18 cellular contexts compared by ENCODE assay signal in genomic region chr7:36563706-36564325, GRCh38.
A peak's percentile ranks its signal among the peaks of the same experiment; 100 is the strongest.
DNase-seq lines count a peak whose midpoint lies in the region; ATAC-seq and TF ChIP-seq lines count a peak whose summit lies in the region.
"Had no signal": no experiment of that assay in that cellular context is flagged by ENCODE, and none has a peak within 500 bp of the region (broad histone marks: within the 10 kb centered on the region; RNA-seq: fewer than 3 reads in every experiment).

No MANE protein-coding gene starts in this region.

- H3K27ac ChIP-seq in AG04450 (ENCODE audit: low read depth, low read length) (no peak overlapping the region), mesodermal cell (ENCODE audit: low read depth, low read length, severe bottlenecking) (peak overlapping the region; percentile 72)
- H3K27ac ChIP-seq: SJCRH30, VCaP had no signal

- peaks cover 18% of the 10 kb centered on the region for H3K4me1 Mint-ChIP-seq in central memory CD8-positive, alpha-beta T cell

- no peaks in the 10 kb centered on the region for H3K27me3 Mint-ChIP-seq in central memory CD8-positive, alpha-beta T cell
- H3K27me3 Mint-ChIP-seq: activated naive CD8-positive, alpha-beta T cell treated with anti-CD3 and anti-CD28 coated beads, Interleukin-2, amount 10 ng/mL, durations not matched to agents 7 days and 5 days had no signal

- no peaks in the 10 kb centered on the region for H3K9me3 Mint-ChIP-seq in central memory CD8-positive, alpha-beta T cell

- H3K36me3 Mint-ChIP-seq in central memory CD8-positive, alpha-beta T cell (ENCODE audit: insufficient read depth) = peaks cover 40% of the 10 kb centered on the region

- no peaks in the 10 kb centered on the region for H3K36me3 ChIP-seq in mesodermal cell (ENCODE audit: control insufficient read depth, insufficient read depth, low read length)
- no peaks in the 10 kb centered on the region for H3K36me3 ChIP-seq in H7 (replicated peaks; ENCODE audit: control insufficient read depth, insufficient read depth, low read length)
- H3K36me3 ChIP-seq: BE2C, SJCRH30 had no signal

- TF ChIP-seq CTCF in AG04450 (IDR thresholded peaks at IDR 0.05; ENCODE audit: low read depth, low read length) = no peak

- POLR2A ChIA-PET in AG04450 (lab: Yijun Ruan, JAX) = no interaction called here

- 50 to 67% methylated on average over 1 of the region's 1 CpG for WGBS in mesodermal cell (ENCODE audit: insufficient coverage in 2 of 2), 2 experiments

- H3K4me3 Mint-ChIP-seq in central memory CD8-positive, alpha-beta T cell = no peak overlapping the region
- H3K4me3 Mint-ChIP-seq: activated naive CD8-positive, alpha-beta T cell treated with anti-CD3 and anti-CD28 coated beads, Interleukin-2, amount 10 ng/mL, durations not matched to agents 7 days and 5 days had no signal

- peaks cover 3% of the 10 kb centered on the region for H3K27me3 ChIP-seq in AG04450 (ENCODE audit: control insufficient read depth, insufficient read depth, low read length)
- no peaks in the 10 kb centered on the region for H3K27me3 ChIP-seq in H7 (ENCODE audit: control insufficient read depth, insufficient read depth, low read length)
- H3K27me3 ChIP-seq: BE2C, SJCRH30 had no signal

- H3K9me3 ChIP-seq in AG04450 (ENCODE audit: control insufficient read depth, insufficient read depth, low read length) = no peaks in the 10 kb centered on the region
- H3K9me3 ChIP-seq in mesodermal cell (ENCODE audit: control insufficient read depth, low read length) = peaks cover 4% of the 10 kb centered on the region
- H3K9me3 ChIP-seq: BE2C, SJCRH30 had no signal

- peak; percentile 11 for DNase-seq in AG04450 (ENCODE audit: low read depth, low spot score)
- peak; percentile 10 for DNase-seq in LHCN-M2 (ENCODE audit: low read depth)
- no peak for DNase-seq in central memory CD8-positive, alpha-beta T cell (ENCODE audit: low spot score in 2 of 2)
- no peak for DNase-seq in HPDE6-E6E7 (ENCODE audit: extremely low spot score)
- no peak for DNase-seq in NCI-H1417 (lab: John Stamatoyannopoulos, UW)
- no peak for DNase-seq in H7
- DNase-seq: activated naive CD8-positive, alpha-beta T cell treated with anti-CD3 and anti-CD28 coated beads, Interleukin-2, amount 10 ng/mL, durations not matched to agents 7 days and 5 days; BE2C; DMS79; kidney; NCI-H2029; retina; SJCRH30; stimulated activated CD4-positive, alpha-beta T cell treated with anti-CD3 and anti-CD28 coated beads, Interleukin-2, amount 100 ng/mL, for 48 hours had no signal

- H3K27ac Mint-ChIP-seq in central memory CD8-positive, alpha-beta T cell (ENCODE audit: low read depth) = peak overlapping the region; percentile 74
- H3K27ac Mint-ChIP-seq: activated naive CD8-positive, alpha-beta T cell treated with anti-CD3 and anti-CD28 coated beads, Interleukin-2, amount 10 ng/mL, durations not matched to agents 7 days and 5 days had no signal

- CTCF ChIA-PET in AG04450 (lab: Charles Lee) = interaction anchor here (0.8 kb wide), 1 partner anchor 21 kb away, joined by 3 read pairs; no protein-coding TSS in a partner anchor

- H3K4me3 ChIP-seq in AG04450 (ENCODE audit: low read depth, low read length) = no peak overlapping the region
- no peak overlapping the region for H3K4me3 ChIP-seq in mesodermal cell (ENCODE audit: extremely low read depth, insufficient read depth, low read length, poor library complexity, severe bottlenecking)
- H3K4me3 ChIP-seq in H7 (ENCODE audit: insufficient read depth, low read depth, low read length) = no peak overlapping the region
- H3K4me3 ChIP-seq: K562, SJCRH30 had no signal

- H3K4me1 ChIP-seq in mesodermal cell (ENCODE audit: control insufficient read depth, insufficient read depth, low read length, poor library complexity, severe bottlenecking) = peaks cover 18% of the 10 kb centered on the region
- H3K4me1 ChIP-seq: BE2C, SJCRH30 had no signal

- no peak for ATAC-seq in central memory CD8-positive, alpha-beta T cell (replicated peaks; ENCODE audit: extremely low read depth, poor library complexity, severe bottlenecking)
- ATAC-seq in GM19328 (IDR thresholded peaks at IDR 0.05; ENCODE audit: unreplicated experiment) = no peak
- ATAC-seq: K562 had no signal

Comparison
In these comparisons a context has a peak if more than half of its experiments do, and no peak if none do; other contexts are left out.
1. DNase-seq: peak in AG04450 (single experiment) and LHCN-M2 (single experiment); none in central memory CD8-positive, alpha-beta T cell (0 of 2), HPDE6-E6E7 (single experiment), NCI-H1417 (0 of 3) and H7 (single experiment).